In the genomic region with DNA sequence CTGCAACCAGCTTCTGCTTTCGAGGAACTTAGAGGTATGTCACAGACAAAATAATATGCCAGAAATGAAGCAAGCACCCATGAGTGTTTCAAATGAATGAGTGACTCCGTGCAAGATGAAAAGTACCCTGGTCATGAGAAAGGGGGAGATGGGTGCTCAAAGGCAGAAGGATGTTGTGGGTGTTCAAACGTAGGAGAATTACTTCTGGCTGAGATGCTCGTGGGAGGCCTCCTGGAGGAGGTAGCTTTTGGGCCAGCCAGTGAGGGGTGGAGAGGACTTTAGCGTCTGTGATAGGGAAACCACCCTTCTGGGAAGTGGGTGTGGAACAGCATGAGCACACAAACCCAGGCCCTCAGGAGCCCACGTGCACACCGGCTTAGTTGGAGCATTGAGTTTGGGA, we compare ENCODE assay signal across 20 cellular contexts.
DNase-seq lines count a peak whose midpoint lies in the region; ATAC-seq lines count a peak whose summit lies in the region.
"Had no signal": no experiment of that assay in that cellular context is flagged by ENCODE, and none has a peak within 500 bp of the region (broad histone marks: within the 10 kb centered on the region; RNA-seq: fewer than 3 reads in every experiment).

No MANE protein-coding gene starts in this region.

- peaks cover 12% of the 10 kb centered on the region for H3K4me1 Mint-ChIP-seq in activated T-helper 17 cell treated with anti-CD3 and anti-CD28 coated beads, Interleukin-2, amount 50 U/mL, for 72 hours
- H3K4me1 Mint-ChIP-seq: neural progenitor cell had no signal

- peak; percentile 85 for ATAC-seq in activated T-helper 17 cell treated with anti-CD3 and anti-CD28 coated beads, Interleukin-2, amount 50 U/mL, for 72 hours (replicated peaks)
- ATAC-seq in GM21619 (IDR thresholded peaks at IDR 0.05; ENCODE audit: unreplicated experiment) (no peak), HG03432 (IDR thresholded peaks at IDR 0.05; ENCODE audit: unreplicated experiment) (no peak)
- ATAC-seq: left lobe of liver had no signal

- intact Hi-C loops in posterior vena cava (cut with DNase I): no loop called here

- H3K9me3 Mint-ChIP-seq in activated T-helper 17 cell treated with anti-CD3 and anti-CD28 coated beads, Interleukin-2, amount 50 U/mL, for 72 hours: no peaks in the 10 kb centered on the region
- H3K9me3 Mint-ChIP-seq: neural progenitor cell, type B pancreatic cell had no signal

- H3K36me3 Mint-ChIP-seq in activated T-helper 17 cell treated with anti-CD3 and anti-CD28 coated beads, Interleukin-2, amount 50 U/mL, for 72 hours (ENCODE audit: low read depth): no peaks in the 10 kb centered on the region
- H3K36me3 Mint-ChIP-seq: mesothelial cell of epicardium, neural progenitor cell, type B pancreatic cell had no signal

- H3K27ac Mint-ChIP-seq in activated T-helper 17 cell treated with anti-CD3 and anti-CD28 coated beads, Interleukin-2, amount 50 U/mL, for 72 hours: peak overlapping the region; percentile 0
- H3K27ac Mint-ChIP-seq: mesothelial cell of epicardium, neural progenitor cell, type B pancreatic cell had no signal

- peak overlapping the region; percentile 18 for H3K4me3 Mint-ChIP-seq in activated T-helper 17 cell treated with anti-CD3 and anti-CD28 coated beads, Interleukin-2, amount 50 U/mL, for 72 hours
- H3K4me3 Mint-ChIP-seq: mesothelial cell of epicardium, neural progenitor cell, type B pancreatic cell had no signal

- peak; percentile 10 for DNase-seq in stimulated activated naive CD4-positive, alpha-beta T cell treated with Interleukin-2 at 50 U/mL for 16 hours (lab: John Stamatoyannopoulos, UW)
- no peak for DNase-seq in stimulated activated naive CD4-positive, alpha-beta T cell (lab: John Stamatoyannopoulos, UW)
- DNase-seq in posterior vena cava (ENCODE audit: low spot score): peak; percentile 13
- no peak for DNase-seq in germinal center (ENCODE audit: low spot score)
- DNase-seq: activated CD8-positive, alpha-beta memory T cell treated with anti-CD3 and anti-CD28 coated beads for 24 hours; activated gamma-delta T cell; Caco-2; EL; GM23248; Karpas-422; NCI-H1092 treated with DMSO at 0.1 percent for 48 hours; NCI-H2107; NCI-H510A had no signal

- H3K27me3 Mint-ChIP-seq in activated T-helper 17 cell treated with anti-CD3 and anti-CD28 coated beads, Interleukin-2, amount 50 U/mL, for 72 hours: no peaks in the 10 kb centered on the region

Comparison
In these comparisons a context has a peak if more than half of its experiments do, and no peak if none do; other contexts are left out.
1. DNase-seq: peak in stimulated activated naive CD4-positive, alpha-beta T cell treated with Interleukin-2 at 50 U/mL for 16 hours (single experiment) and posterior vena cava (single experiment); none in stimulated activated naive CD4-positive, alpha-beta T cell (0 of 6) and germinal center (single experiment).